Comparison of ENCODE assay signal across 9 cellular contexts in genomic region chr16:48101069-48101674, GRCh38. TPM values are rescaled to one million over a fixed set of nuclear protein-coding genes. Genes with fewer than 3 reads are reported as not detected.
A peak's percentile ranks its signal among the peaks of the same experiment; 100 is the strongest.
DNase-seq lines count a peak whose midpoint lies in the region; ATAC-seq and TF ChIP-seq lines count a peak whose summit lies in the region.
"Had no signal": no experiment of that assay in that cellular context is flagged by ENCODE, and none has a peak within 500 bp of the region (broad histone marks: within the 10 kb centered on the region; RNA-seq: fewer than 3 reads in every experiment).

No MANE protein-coding gene starts in this region.

- TF ChIP-seq CTCF in activated CD8-positive, alpha-beta T cell treated with anti-CD3 and anti-CD28 coated beads for 36 hours (IDR thresholded peaks at IDR 0.05) = no peak
- TF ChIP-seq CTCF in HEK293 (tag by site-specific recombination; IDR thresholded peaks at IDR 0.05) (no peak), RWPE1 (conservative IDR thresholded peaks at IDR 0.05; ENCODE audit: low read depth) (no peak)

- H3K27ac Mint-ChIP-seq in activated CD8-positive, alpha-beta T cell treated with anti-CD3 and anti-CD28 coated beads for 36 hours = no peak overlapping the region
- H3K27ac Mint-ChIP-seq in activated CD8-positive, alpha-beta T cell treated with anti-CD3 and anti-CD28 coated beads, Interleukin-2, amount 10 ng/mL, durations not matched to agents 7 days and 5 days = no peak overlapping the region
- H3K27ac Mint-ChIP-seq: activated naive CD4-positive, alpha-beta T cell treated with anti-CD3 and anti-CD28 coated beads, Interleukin-2, amount 50 U/mL, for 24 hours had no signal

- intact Hi-C loops in activated CD8-positive, alpha-beta T cell treated with anti-CD3 and anti-CD28 coated beads for 36 hours (cut with micrococcal nuclease) = no loop called here

- no peak overlapping the region for H3K4me3 Mint-ChIP-seq in activated CD8-positive, alpha-beta T cell treated with anti-CD3 and anti-CD28 coated beads for 36 hours
- no peak overlapping the region for H3K4me3 Mint-ChIP-seq in activated CD8-positive, alpha-beta T cell treated with anti-CD3 and anti-CD28 coated beads, Interleukin-2, amount 10 ng/mL, durations not matched to agents 7 days and 5 days
- H3K4me3 Mint-ChIP-seq: activated naive CD4-positive, alpha-beta T cell treated with anti-CD3 and anti-CD28 coated beads, Interleukin-2, amount 50 U/mL, for 24 hours had no signal

- H3K36me3 ChIP-seq in HEK293 (ENCODE audit: control insufficient read depth in 2 of 2, insufficient read depth in 1 of 2, low read length in 2 of 2) = no peaks in the 10 kb centered on the region

- H3K9me3 ChIP-seq in HEK293 (ENCODE audit: control insufficient read depth, insufficient read depth, low read depth, low read length) = no peaks in the 10 kb centered on the region

- CTCF ChIA-PET in activated CD8-positive, alpha-beta T cell treated with anti-CD3 and anti-CD28 coated beads for 36 hours (lab: Charles Lee) = interaction anchor here (0.9 to 1.4 kb wide), 2 partner anchors 12 to 46 kb away, joined by 3 read pairs; no protein-coding TSS in a partner anchor
- CTCF ChIA-PET in activated CD8-positive, alpha-beta T cell treated with anti-CD3 and anti-CD28 coated beads, Interleukin-2, amount 10 ng/mL, durations not matched to agents 7 days and 5 days (lab: Charles Lee) = no interaction called here
- CTCF ChIA-PET in HEK293 (lab: Yijun Ruan, JAX) (no interaction called here), RWPE1 (lab: Yijun Ruan, JAX) (no interaction called here)

- peak; percentile 58 for DNase-seq in activated CD8-positive, alpha-beta T cell treated with anti-CD3 and anti-CD28 coated beads for 36 hours
- DNase-seq in activated CD8-positive, alpha-beta T cell treated with anti-CD3 and anti-CD28 coated beads, Interleukin-2, amount 10 ng/mL, durations not matched to agents 7 days and 5 days = no peak
- DNase-seq in RWPE1 (ENCODE audit: low spot score) (peak; percentile 14), GOT3 (lab: John Stamatoyannopoulos, UW) (no peak)
- peak; percentile 55 for DNase-seq in stimulated activated CD4-positive, alpha-beta T cell treated with anti-CD3 and anti-CD28 coated beads, Interleukin-4, amount 100 ng/mL, for 1 hour

- H3K36me3 Mint-ChIP-seq in activated CD8-positive, alpha-beta T cell treated with anti-CD3 and anti-CD28 coated beads for 36 hours (ENCODE audit: low read depth) = no peaks in the 10 kb centered on the region
- no peaks in the 10 kb centered on the region for H3K36me3 Mint-ChIP-seq in activated CD8-positive, alpha-beta T cell treated with anti-CD3 and anti-CD28 coated beads, Interleukin-2, amount 10 ng/mL, durations not matched to agents 7 days and 5 days (ENCODE audit: low read depth)
- H3K36me3 Mint-ChIP-seq: activated naive CD4-positive, alpha-beta T cell treated with anti-CD3 and anti-CD28 coated beads, Interleukin-2, amount 50 U/mL, for 24 hours had no signal

- H3K4me3 ChIP-seq in HEK293 (ENCODE audit: low read depth, low read length) = no peak overlapping the region

- POLR2A ChIA-PET in activated CD8-positive, alpha-beta T cell treated with anti-CD3 and anti-CD28 coated beads for 36 hours (lab: Charles Lee) = no interaction called here
- POLR2A ChIA-PET in activated CD8-positive, alpha-beta T cell treated with anti-CD3 and anti-CD28 coated beads, Interleukin-2, amount 10 ng/mL, durations not matched to agents 7 days and 5 days (lab: Charles Lee) = no interaction called here
- POLR2A ChIA-PET in HEK293 (lab: Yijun Ruan, JAX) (no interaction called here), RWPE1 (lab: Yijun Ruan, JAX; ENCODE audit: low non-redundant PET) (no interaction called here)

- ATAC-seq in activated CD8-positive, alpha-beta T cell treated with anti-CD3 and anti-CD28 coated beads for 36 hours = peak; percentile 62
- no peak for ATAC-seq in activated CD8-positive, alpha-beta T cell treated with anti-CD3 and anti-CD28 coated beads, Interleukin-2, amount 10 ng/mL, durations not matched to agents 7 days and 5 days
- ATAC-seq in GM21423 (IDR thresholded peaks at IDR 0.05; ENCODE audit: unreplicated experiment) (no peak), HG02981 (IDR thresholded peaks at IDR 0.05; ENCODE audit: unreplicated experiment) (no peak)

- no peaks in the 10 kb centered on the region for H3K4me1 ChIP-seq in HEK293 (ENCODE audit: control insufficient read depth, insufficient read depth, low read length)

- peaks cover 13% of the 10 kb centered on the region for H3K27me3 Mint-ChIP-seq in activated CD8-positive, alpha-beta T cell treated with anti-CD3 and anti-CD28 coated beads for 36 hours
- no peaks in the 10 kb centered on the region for H3K27me3 Mint-ChIP-seq in activated CD8-positive, alpha-beta T cell treated with anti-CD3 and anti-CD28 coated beads, Interleukin-2, amount 10 ng/mL, durations not matched to agents 7 days and 5 days (ENCODE audit: low read depth)

- H3K9me3 Mint-ChIP-seq in activated CD8-positive, alpha-beta T cell treated with anti-CD3 and anti-CD28 coated beads for 36 hours = no peaks in the 10 kb centered on the region
- H3K9me3 Mint-ChIP-seq in activated CD8-positive, alpha-beta T cell treated with anti-CD3 and anti-CD28 coated beads, Interleukin-2, amount 10 ng/mL, durations not matched to agents 7 days and 5 days (ENCODE audit: insufficient read depth) = no peaks in the 10 kb centered on the region
- H3K9me3 Mint-ChIP-seq: activated naive CD4-positive, alpha-beta T cell treated with anti-CD3 and anti-CD28 coated beads, Interleukin-2, amount 50 U/mL, for 24 hours had no signal

- H3K27ac ChIP-seq in HEK293 (ENCODE audit: extremely low read depth, low read depth, low read length) = no peak overlapping the region
- no peak overlapping the region for H3K27ac ChIP-seq in RWPE1

- H3K4me1 Mint-ChIP-seq in activated CD8-positive, alpha-beta T cell treated with anti-CD3 and anti-CD28 coated beads for 36 hours (ENCODE audit: low read depth) = peaks cover 7% of the 10 kb centered on the region
- no peaks in the 10 kb centered on the region for H3K4me1 Mint-ChIP-seq in activated CD8-positive, alpha-beta T cell treated with anti-CD3 and anti-CD28 coated beads, Interleukin-2, amount 10 ng/mL, durations not matched to agents 7 days and 5 days (ENCODE audit: low read depth)
- H3K4me1 Mint-ChIP-seq: activated naive CD4-positive, alpha-beta T cell treated with anti-CD3 and anti-CD28 coated beads, Interleukin-2, amount 50 U/mL, for 24 hours had no signal

TF ChIP-seq in HEK293, 187 proteins besides CTCF, POLR2A, EP300 and RAD21:
- TF ChIP-seq EGR2 (tag by site-specific recombination; IDR thresholded peaks at IDR 0.05; ENCODE audit: low read depth) = 0 out of 2 replicates have a peak, but pooled peaks have one; percentile 15
- TF ChIP-seq ZNF843 (tag by site-specific recombination; IDR thresholded peaks at IDR 0.05) = no peak
- no peak for TF ChIP-seq ZBTB1 (tag by site-specific recombination; IDR thresholded peaks at IDR 0.05)
- TF ChIP-seq FEZF1 (tag by site-specific recombination; IDR thresholded peaks at IDR 0.05) = no peak
- TF ChIP-seq ZNF670 (tag by site-specific recombination; IDR thresholded peaks at IDR 0.05; ENCODE audit: low read depth) = no peak
- no peak for TF ChIP-seq ZNF138 (tag by site-specific recombination; IDR thresholded peaks at IDR 0.05; ENCODE audit: borderline replicate concordance)
- TF ChIP-seq ZNF18 (tag by site-specific recombination; IDR thresholded peaks at IDR 0.05) = no peak
- no peak for TF ChIP-seq MZF1 (tag by site-specific recombination; IDR thresholded peaks at IDR 0.05; ENCODE audit: borderline replicate concordance)
- TF ChIP-seq ZNF621 (tag by site-specific recombination; IDR thresholded peaks at IDR 0.05) = no peak
- no peak for TF ChIP-seq ZNF837 (tag by site-specific recombination; IDR thresholded peaks at IDR 0.05)
- no peak for TF ChIP-seq ZNF776 (tag by site-specific recombination; IDR thresholded peaks at IDR 0.05; ENCODE audit: borderline replicate concordance)
- no peak for TF ChIP-seq ZNF140 (tag by site-specific recombination; IDR thresholded peaks at IDR 0.05)
- no peak for TF ChIP-seq SP7 (tag by site-specific recombination; IDR thresholded peaks at IDR 0.05)
- no peak for TF ChIP-seq ZNF610 (tag by site-specific recombination; IDR thresholded peaks at IDR 0.05; ENCODE audit: borderline replicate concordance)
- no peak for TF ChIP-seq ELK4 (IDR thresholded peaks at IDR 0.05; ENCODE audit: borderline replicate concordance, low read depth, low read length)
- peak; percentile 26; the same call in 1 of the 2 replicates for TF ChIP-seq GLIS1 (tag by site-specific recombination; IDR thresholded peaks at IDR 0.05)
- peak; percentile 50 for TF ChIP-seq ZIC2 (tag by site-specific recombination; IDR thresholded peaks at IDR 0.05)
- TF ChIP-seq ZNF664 (tag by site-specific recombination; IDR thresholded peaks at IDR 0.05) = no peak
- TF ChIP-seq ZNF223 (tag by site-specific recombination; IDR thresholded peaks at IDR 0.05) = no peak
TF ChIP-seq in HEK293: peak in this region for 3.

RNA-seq across cellular contexts. Expression of gene ABCC12, which starts 54.6 kb away (rescaled TPM):
- not detected for total RNA-seq in activated CD8-positive, alpha-beta T cell treated with anti-CD3 and anti-CD28 coated beads for 36 hours
- total RNA-seq in activated CD8-positive, alpha-beta T cell treated with anti-CD3 and anti-CD28 coated beads, Interleukin-2, amount 10 ng/mL, durations not matched to agents 7 days and 5 days = not detected

Comparison
In these comparisons a context has a peak if more than half of its experiments do, and no peak if none do; other contexts are left out.
1. DNase-seq: peak in activated CD8-positive, alpha-beta T cell treated with anti-CD3 and anti-CD28 coated beads for 36 hours (single experiment), RWPE1 (single experiment) and stimulated activated CD4-positive, alpha-beta T cell treated with anti-CD3 and anti-CD28 coated beads, Interleukin-4, amount 100 ng/mL, for 1 hour (single experiment); none in activated CD8-positive, alpha-beta T cell treated with anti-CD3 and anti-CD28 coated beads, Interleukin-2, amount 10 ng/mL, durations not matched to agents 7 days and 5 days (single experiment) and GOT3 (single experiment).